In the genomic region with DNA sequence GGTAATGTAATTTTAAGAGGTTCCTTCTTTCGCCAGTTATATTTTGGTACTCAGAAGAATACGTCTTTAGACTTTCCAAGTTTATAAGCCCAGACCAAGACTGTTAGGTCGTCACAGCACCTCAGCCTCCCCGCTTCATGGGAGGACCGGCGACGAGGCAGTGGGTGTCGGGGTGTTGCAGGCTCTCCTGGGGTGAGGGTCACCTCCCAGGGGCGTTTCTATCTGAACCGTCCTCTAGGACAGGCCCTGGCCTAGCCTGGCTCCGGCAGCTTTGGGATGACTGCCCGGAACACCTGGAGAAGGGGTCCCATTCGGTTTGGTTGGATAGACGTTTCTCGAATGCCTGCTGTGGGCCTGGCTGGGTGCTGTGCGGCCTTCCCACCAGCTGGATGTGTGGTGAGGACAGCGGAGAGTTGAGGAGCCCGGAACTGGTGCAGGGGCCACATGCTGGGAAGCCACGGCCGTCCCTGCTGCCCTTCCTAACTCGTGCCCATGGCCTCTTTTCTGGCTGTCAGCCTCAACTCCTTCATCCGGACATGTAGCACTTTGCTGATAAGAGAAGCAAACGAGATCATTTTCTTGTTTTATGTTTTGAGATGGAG, we compare ENCODE assay signal across 1 cellular context.
TF ChIP-seq lines count a peak whose summit lies in the region.

No MANE protein-coding gene starts in this region.

TF ChIP-seq in SK-N-SH treated with all-trans-retinoic acid at 6 μM for 48 hours, 23 proteins besides CTCF, POLR2A, EP300 and RAD21 (continued from another document):
- no peak for TF ChIP-seq ZFP3 (CRISPR knock-in tag; IDR thresholded peaks at IDR 0.05)
- TF ChIP-seq, protein P1, sequence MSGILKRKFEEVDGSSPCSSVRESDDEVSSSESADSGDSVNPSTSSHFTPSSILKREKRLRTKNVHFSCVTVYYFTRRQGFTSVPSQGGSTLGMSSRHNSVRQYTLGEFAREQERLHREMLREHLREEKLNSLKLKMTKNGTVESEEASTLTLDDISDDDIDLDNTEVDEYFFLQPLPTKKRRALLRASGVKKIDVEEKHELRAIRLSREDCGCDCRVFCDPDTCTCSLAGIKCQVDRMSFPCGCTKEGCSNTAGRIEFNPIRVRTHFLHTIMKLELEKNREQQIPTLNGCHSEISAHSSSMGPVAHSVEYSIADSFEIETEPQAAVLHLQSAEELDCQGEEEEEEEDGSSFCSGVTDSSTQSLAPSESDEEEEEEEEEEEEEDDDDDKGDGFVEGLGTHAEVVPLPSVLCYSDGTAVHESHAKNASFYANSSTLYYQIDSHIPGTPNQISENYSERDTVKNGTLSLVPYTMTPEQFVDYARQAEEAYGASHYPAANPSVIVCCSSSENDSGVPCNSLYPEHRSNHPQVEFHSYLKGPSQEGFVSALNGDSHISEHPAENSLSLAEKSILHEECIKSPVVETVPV (CRISPR knock-in tag; IDR thresholded peaks at IDR 0.05) = no peak
- no peak for TF ChIP-seq TOX (CRISPR knock-in tag; IDR thresholded peaks at IDR 0.05; ENCODE audit: borderline replicate concordance)
- TF ChIP-seq ZFP30 (CRISPR knock-in tag; IDR thresholded peaks at IDR 0.05) = no peak
- no peak for TF ChIP-seq GLIS3 (CRISPR knock-in tag; IDR thresholded peaks at IDR 0.05)
- no peak for TF ChIP-seq BACH2 (CRISPR knock-in tag; IDR thresholded peaks at IDR 0.05; ENCODE audit: borderline replicate concordance)
- TF ChIP-seq, protein P2, sequence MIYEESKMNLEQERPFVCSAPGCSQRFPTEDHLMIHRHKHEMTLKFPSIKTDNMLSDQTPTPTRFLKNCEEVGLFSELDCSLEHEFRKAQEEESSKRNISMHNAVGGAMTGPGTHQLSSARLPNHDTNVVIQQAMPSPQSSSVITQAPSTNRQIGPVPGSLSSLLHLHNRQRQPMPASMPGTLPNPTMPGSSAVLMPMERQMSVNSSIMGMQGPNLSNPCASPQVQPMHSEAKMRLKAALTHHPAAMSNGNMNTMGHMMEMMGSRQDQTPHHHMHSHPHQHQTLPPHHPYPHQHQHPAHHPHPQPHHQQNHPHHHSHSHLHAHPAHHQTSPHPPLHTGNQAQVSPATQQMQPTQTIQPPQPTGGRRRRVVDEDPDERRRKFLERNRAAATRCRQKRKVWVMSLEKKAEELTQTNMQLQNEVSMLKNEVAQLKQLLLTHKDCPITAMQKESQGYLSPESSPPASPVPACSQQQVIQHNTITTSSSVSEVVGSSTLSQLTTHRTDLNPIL (CRISPR knock-in tag; IDR thresholded peaks at IDR 0.05; ENCODE audit: low read depth) = no peak
- TF ChIP-seq ESRRG (CRISPR knock-in tag; IDR thresholded peaks at IDR 0.05) = no peak
- no peak for TF ChIP-seq CSDC2 (CRISPR knock-in tag; IDR thresholded peaks at IDR 0.05)
- no peak for TF ChIP-seq ARNTL (CRISPR knock-in tag; IDR thresholded peaks at IDR 0.05; ENCODE audit: borderline replicate concordance, low read depth)
- TF ChIP-seq, protein P3, sequence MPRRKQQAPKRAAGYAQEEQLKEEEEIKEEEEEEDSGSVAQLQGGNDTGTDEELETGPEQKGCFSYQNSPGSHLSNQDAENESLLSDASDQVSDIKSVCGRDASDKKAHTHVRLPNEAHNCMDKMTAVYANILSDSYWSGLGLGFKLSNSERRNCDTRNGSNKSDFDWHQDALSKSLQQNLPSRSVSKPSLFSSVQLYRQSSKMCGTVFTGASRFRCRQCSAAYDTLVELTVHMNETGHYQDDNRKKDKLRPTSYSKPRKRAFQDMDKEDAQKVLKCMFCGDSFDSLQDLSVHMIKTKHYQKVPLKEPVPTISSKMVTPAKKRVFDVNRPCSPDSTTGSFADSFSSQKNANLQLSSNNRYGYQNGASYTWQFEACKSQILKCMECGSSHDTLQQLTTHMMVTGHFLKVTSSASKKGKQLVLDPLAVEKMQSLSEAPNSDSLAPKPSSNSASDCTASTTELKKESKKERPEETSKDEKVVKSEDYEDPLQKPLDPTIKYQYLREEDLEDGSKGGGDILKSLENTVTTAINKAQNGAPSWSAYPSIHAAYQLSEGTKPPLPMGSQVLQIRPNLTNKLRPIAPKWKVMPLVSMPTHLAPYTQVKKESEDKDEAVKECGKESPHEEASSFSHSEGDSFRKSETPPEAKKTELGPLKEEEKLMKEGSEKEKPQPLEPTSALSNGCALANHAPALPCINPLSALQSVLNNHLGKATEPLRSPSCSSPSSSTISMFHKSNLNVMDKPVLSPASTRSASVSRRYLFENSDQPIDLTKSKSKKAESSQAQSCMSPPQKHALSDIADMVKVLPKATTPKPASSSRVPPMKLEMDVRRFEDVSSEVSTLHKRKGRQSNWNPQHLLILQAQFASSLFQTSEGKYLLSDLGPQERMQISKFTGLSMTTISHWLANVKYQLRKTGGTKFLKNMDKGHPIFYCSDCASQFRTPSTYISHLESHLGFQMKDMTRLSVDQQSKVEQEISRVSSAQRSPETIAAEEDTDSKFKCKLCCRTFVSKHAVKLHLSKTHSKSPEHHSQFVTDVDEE (CRISPR knock-in tag; IDR thresholded peaks at IDR 0.05) = no peak
- no peak for TF ChIP-seq OSR1 (CRISPR knock-in tag; IDR thresholded peaks at IDR 0.05)
- TF ChIP-seq ZNF70 (CRISPR knock-in tag; IDR thresholded peaks at IDR 0.05) = no peak
- TF ChIP-seq ZNF565 (CRISPR knock-in tag; conservative IDR thresholded peaks at IDR 0.05; ENCODE audit: low read depth) = no peak
- TF ChIP-seq ZC3H10 (CRISPR knock-in tag; IDR thresholded peaks at IDR 0.05) = no peak
